Comparison of ENCODE assay signal across 2 cellular contexts in genomic region chr18:41972067-41973000, GRCh38.
TF ChIP-seq lines count a peak whose summit lies in the region.

No MANE protein-coding gene starts in this region.

TF ChIP-seq in HepG2, 621 proteins besides CTCF, POLR2A, EP300 and RAD21:
- peak; percentile 83 for TF ChIP-seq MAFF (IDR thresholded peaks at IDR 0.05; ENCODE audit: low read depth, low read length)
- TF ChIP-seq ZNF160 (CRISPR knock-in tag; IDR thresholded peaks at IDR 0.05), result no peak
- TF ChIP-seq MAFK (conservative IDR thresholded peaks at IDR 0.05 in 1 of 2, IDR thresholded peaks at IDR 0.05 in 1 of 2; ENCODE audit: low read length in 2 of 2), result peak; percentile 87 to 88
TF ChIP-seq in HepG2: peak in this region for 2.

TF ChIP-seq in H1, 55 proteins besides CTCF, POLR2A, EP300 and RAD21:
- TF ChIP-seq CHD7 (IDR thresholded peaks at IDR 0.05; ENCODE audit: insufficient replicate concordance, low read length), result no peak
- TF ChIP-seq NANOG (IDR thresholded peaks at IDR 0.05; ENCODE audit: insufficient read depth, low read depth, low read length, poor library complexity, severe bottlenecking), result no peak
- TF ChIP-seq MAFK (IDR thresholded peaks at IDR 0.05; ENCODE audit: low read depth, low read length), result 0 out of 2 replicates have a peak, but pooled peaks have one; percentile 20
